In genomic region chr3:198071602-198072285, GRCh38 we compare ENCODE assay signal across 8 cellular contexts.
DNase-seq lines count a peak whose midpoint lies in the region; ATAC-seq and TF ChIP-seq lines count a peak whose summit lies in the region.

No MANE protein-coding gene starts in this region.

- H3K36me3 ChIP-seq in mucosa of descending colon (ENCODE audit: low read depth), result no peaks in the 10 kb centered on the region
- H3K36me3 ChIP-seq in vagina, result no peaks in the 10 kb centered on the region

- H3K27me3 ChIP-seq in dorsolateral prefrontal cortex (peaks cover 0 to 52% (median 0%) of the 10 kb centered on the region in 45 donors), vagina (no peaks in the 10 kb centered on the region)

- H3K4me3 ChIP-seq in mucosa of descending colon, result no peak overlapping the region
- no peak overlapping the region for H3K4me3 ChIP-seq in dorsolateral prefrontal cortex
- no peak overlapping the region for H3K4me3 ChIP-seq in vagina

- H3K27ac Mint-ChIP-seq in activated naive CD4-positive, alpha-beta T cell treated with anti-CD3 and anti-CD28 coated beads, Interleukin-2, amount 50 U/mL, for 24 hours, result peak overlapping the region; percentile 96

- TF ChIP-seq CTCF in mucosa of descending colon (IDR thresholded peaks at IDR 0.05), result no peak
- TF ChIP-seq CTCF in dorsolateral prefrontal cortex (IDR thresholded peaks at IDR 0.05 in 54 of 56, conservative IDR thresholded peaks at IDR 0.05 in 2 of 56; ENCODE audit: low read depth in 1 of 56, partially characterized antibody in 56 of 56), result no peak
- TF ChIP-seq CTCF in vagina (IDR thresholded peaks at IDR 0.05), result no peak

- ATAC-seq in mucosa of descending colon, result peak; percentile 41

- no peaks in the 10 kb centered on the region for H3K9me3 Mint-ChIP-seq in activated naive CD4-positive, alpha-beta T cell treated with anti-CD3 and anti-CD28 coated beads, Interleukin-2, amount 50 U/mL, for 24 hours

- intact Hi-C loops in mucosa of descending colon (cut with DNase I, micrococcal nuclease) (no loop called here), dorsolateral prefrontal cortex (cut with DNase I) (no loop called here), vagina (cut with DNase I) (no loop called here)

- TF ChIP-seq POLR2A in vagina (IDR thresholded peaks at IDR 0.05), result no peak

- H3K4me1 ChIP-seq in mucosa of descending colon (ENCODE audit: low read depth), result no peaks in the 10 kb centered on the region
- no peaks in the 10 kb centered on the region for H3K4me1 ChIP-seq in vagina

- no peaks in the 10 kb centered on the region for H3K36me3 Mint-ChIP-seq in activated naive CD4-positive, alpha-beta T cell treated with anti-CD3 and anti-CD28 coated beads, Interleukin-2, amount 50 U/mL, for 24 hours

- DNase-seq in COLO829 (ENCODE audit: low spot score) (peak; percentile 71), HCEC 1CT (peak; percentile 96), NCI-H526 treated with DMSO at 0.1 percent for 48 hours (lab: John Stamatoyannopoulos, UW) (peak; percentile 67), mucosa of descending colon (no peak), dorsolateral prefrontal cortex (no peak), vagina (ENCODE audit: extremely low spot score in 2 of 2) (no peak), GM19240 (ENCODE audit: insufficient read length, low spot score) (no peak)

- peaks cover 3% of the 10 kb centered on the region for H3K27me3 Mint-ChIP-seq in activated naive CD4-positive, alpha-beta T cell treated with anti-CD3 and anti-CD28 coated beads, Interleukin-2, amount 50 U/mL, for 24 hours

- peaks cover 29% of the 10 kb centered on the region for H3K4me1 Mint-ChIP-seq in activated naive CD4-positive, alpha-beta T cell treated with anti-CD3 and anti-CD28 coated beads, Interleukin-2, amount 50 U/mL, for 24 hours

- no peak overlapping the region for H3K27ac ChIP-seq in dorsolateral prefrontal cortex
- H3K27ac ChIP-seq in vagina, result no peak overlapping the region

- H3K9me3 ChIP-seq in mucosa of descending colon (no peaks in the 10 kb centered on the region), vagina (no peaks in the 10 kb centered on the region)

- peak overlapping the region; percentile 79 for H3K4me3 Mint-ChIP-seq in activated naive CD4-positive, alpha-beta T cell treated with anti-CD3 and anti-CD28 coated beads, Interleukin-2, amount 50 U/mL, for 24 hours

Comparison
In these comparisons a context has a peak if more than half of its experiments do, and no peak if none do; other contexts are left out.
1. DNase-seq: peak in COLO829 (single experiment), HCEC 1CT (single experiment) and NCI-H526 treated with DMSO at 0.1 percent for 48 hours (single experiment); none in mucosa of descending colon (0 of 3), dorsolateral prefrontal cortex (0 of 10), vagina (0 of 2) and GM19240 (single experiment).